1 cellular context compared by ENCODE assay signal in genomic region chr15:75205064-75205395, GRCh38.
TF ChIP-seq lines count a peak whose summit lies in the region.

No MANE protein-coding gene starts in this region.

TF ChIP-seq in GM12878, 131 proteins besides CTCF, POLR2A, EP300 and RAD21:
- TF ChIP-seq POLR2AphosphoS2 (IDR thresholded peaks at IDR 0.05; ENCODE audit: low read depth, low read length) (no peak), ZZZ3 (IDR thresholded peaks at IDR 0.05; ENCODE audit: control insufficient read depth, insufficient read length, low read depth) (no peak), MXI1 (IDR thresholded peaks at IDR 0.05; ENCODE audit: low read depth, low read length) (no peak), SMAD5 (IDR thresholded peaks at IDR 0.05; ENCODE audit: low read depth) (0 out of 2 replicates have a peak, but pooled peaks have one; percentile 14), FOXK2 (IDR thresholded peaks at IDR 0.05) (no peak), MTA2 (IDR thresholded peaks at IDR 0.05; ENCODE audit: low read depth) (no peak), IKZF2 (IDR thresholded peaks at IDR 0.05) (no peak), ZBTB4 (CRISPR knock-in tag; IDR thresholded peaks at IDR 0.05) (no peak), ETV6 (conservative IDR thresholded peaks at IDR 0.05 in 1 of 2, IDR thresholded peaks at IDR 0.05 in 1 of 2; ENCODE audit: borderline replicate concordance in 1 of 2, low read depth in 1 of 2) (0 out of 4 replicates have a peak, but pooled peaks of 1 of the 2 experiments have one; percentile 10), SUPT20H (IDR thresholded peaks at IDR 0.05; ENCODE audit: borderline replicate concordance, control insufficient read depth, low read depth, low read length) (no peak), GATAD2B (conservative IDR thresholded peaks at IDR 0.05; ENCODE audit: low read depth) (0 out of 2 replicates have a peak, but pooled peaks have one; percentile 2), NKRF (conservative IDR thresholded peaks at IDR 0.05) (no peak)
- TF ChIP-seq, protein P1, sequence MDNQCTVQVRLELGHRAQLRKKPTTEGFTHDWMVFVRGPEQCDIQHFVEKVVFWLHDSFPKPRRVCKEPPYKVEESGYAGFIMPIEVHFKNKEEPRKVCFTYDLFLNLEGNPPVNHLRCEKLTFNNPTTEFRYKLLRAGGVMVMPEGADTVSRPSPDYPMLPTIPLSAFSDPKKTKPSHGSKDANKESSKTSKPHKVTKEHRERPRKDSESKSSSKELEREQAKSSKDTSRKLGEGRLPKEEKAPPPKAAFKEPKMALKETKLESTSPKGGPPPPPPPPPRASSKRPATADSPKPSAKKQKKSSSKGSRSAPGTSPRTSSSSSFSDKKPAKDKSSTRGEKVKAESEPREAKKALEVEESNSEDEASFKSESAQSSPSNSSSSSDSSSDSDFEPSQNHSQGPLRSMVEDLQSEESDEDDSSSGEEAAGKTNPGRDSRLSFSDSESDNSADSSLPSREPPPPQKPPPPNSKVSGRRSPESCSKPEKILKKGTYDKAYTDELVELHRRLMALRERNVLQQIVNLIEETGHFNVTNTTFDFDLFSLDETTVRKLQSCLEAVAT (IDR thresholded peaks at IDR 0.05): no peak
